In genomic region chr1:26353976-26354820, GRCh38 we compare ENCODE assay signal across 16 cellular contexts. TPM values are rescaled to one million over a fixed set of nuclear protein-coding genes. Genes with fewer than 3 reads are reported as not detected.
DNase-seq lines count a peak whose midpoint lies in the region; ATAC-seq and TF ChIP-seq lines count a peak whose summit lies in the region.
"Had no signal": no experiment of that assay in that cellular context is flagged by ENCODE, and none has a peak within 500 bp of the region (broad histone marks: within the 10 kb centered on the region; RNA-seq: fewer than 3 reads in every experiment).

Gene CRYBG2, minus strand, starts transcription at chr1:26354130. Its CDS starts 7,473 bp downstream, at chr1:26346657.

- H3K4me1 ChIP-seq in stomach: peaks cover 0 to 19% (median 0%) of the 10 kb centered on the region in 4 donors
- H3K4me1 ChIP-seq: psoas muscle had no signal

- peaks cover 0 to 56% (median 0%) of the 10 kb centered on the region in 3 donors for H3K27me3 ChIP-seq in stomach

- H3K9me3 ChIP-seq in stomach: no peaks in the 10 kb centered on the region
- H3K9me3 ChIP-seq: psoas muscle, SJCRH30 had no signal

- DNase-seq in HT-29 (ENCODE audit: low spot score) (peak; percentile 95), left kidney (ENCODE audit: low read depth, low spot score) (peak; percentile 71), stomach (peak; percentile 65), putamen (ENCODE audit: low spot score) (no peak), SKM-1 treated with dmso at 0.1 percent for 144 hours (lab: John Stamatoyannopoulos, UW; ENCODE audit: unreplicated experiment) (no peak)
- no peak for DNase-seq in activated T-cell treated with anti-CD3 and anti-CD28 coated beads, Interleukin-2, amount 50 U/mL, for 4 hours
- DNase-seq: activated T-cell treated with anti-CD3 and anti-CD28 coated beads, Interleukin-2, amount 50 U/mL, for 24 hours; anterior cingulate cortex; CD8-positive, alpha-beta memory T cell; MV-4-11; NCI-H226; psoas muscle; SJCRH30; stimulated activated CD4-positive, alpha-beta T cell treated with anti-CD3 and anti-CD28 coated beads, Interleukin-4, amount 100 ng/mL, for 4 hours had no signal

- TF ChIP-seq CTCF in VCaP (conservative IDR thresholded peaks at IDR 0.05) (no peak), stomach (IDR thresholded peaks at IDR 0.05) (no peak)

- H3K27me3 Mint-ChIP-seq in activated T-cell treated with anti-CD3 and anti-CD28 coated beads, Interleukin-2, amount 50 U/mL, for 4 hours (ENCODE audit: low read depth): no peaks in the 10 kb centered on the region
- H3K27me3 Mint-ChIP-seq: activated T-cell treated with anti-CD3 and anti-CD28 coated beads, Interleukin-2, amount 50 U/mL, for 24 hours had no signal

- intact Hi-C loops in stomach (cut with DNase I; ENCODE audit: low total_unique reads): no loop called here

- H3K4me3 ChIP-seq in stomach: no peak within 1 kb of the TSS
- H3K4me3 ChIP-seq: psoas muscle, SJCRH30 had no signal

- no peak for ATAC-seq in activated T-cell treated with anti-CD3 and anti-CD28 coated beads, Interleukin-2, amount 50 U/mL, for 4 hours

- H3K36me3 ChIP-seq in stomach: no peaks in the 10 kb centered on the region
- H3K36me3 ChIP-seq: SJCRH30 had no signal

- H3K4me1 Mint-ChIP-seq in activated T-cell treated with anti-CD3 and anti-CD28 coated beads, Interleukin-2, amount 50 U/mL, for 4 hours (ENCODE audit: low read depth): peaks cover 12% of the 10 kb centered on the region

- no peak for TF ChIP-seq POLR2A in stomach (IDR thresholded peaks at IDR 0.05)

- H3K36me3 Mint-ChIP-seq in activated T-cell treated with anti-CD3 and anti-CD28 coated beads, Interleukin-2, amount 50 U/mL, for 4 hours (ENCODE audit: insufficient read depth): no peaks in the 10 kb centered on the region

- no peaks in the 10 kb centered on the region for H3K9me3 Mint-ChIP-seq in activated T-cell treated with anti-CD3 and anti-CD28 coated beads, Interleukin-2, amount 50 U/mL, for 4 hours
- H3K9me3 Mint-ChIP-seq: activated T-cell treated with anti-CD3 and anti-CD28 coated beads, Interleukin-2, amount 50 U/mL, for 24 hours; CD8-positive, alpha-beta memory T cell had no signal

- peak within 1 kb of the TSS; percentile 53; the same call in 1 of the 2 replicates for H3K27ac ChIP-seq in VCaP
- H3K27ac ChIP-seq in stomach: no peak within 1 kb of the TSS
- H3K27ac ChIP-seq: psoas muscle, SJCRH30 had no signal

- no peak within 1 kb of the TSS for H3K4me3 Mint-ChIP-seq in activated T-cell treated with anti-CD3 and anti-CD28 coated beads, Interleukin-2, amount 50 U/mL, for 4 hours
- H3K4me3 Mint-ChIP-seq: activated T-cell treated with anti-CD3 and anti-CD28 coated beads, Interleukin-2, amount 50 U/mL, for 24 hours; CD8-positive, alpha-beta memory T cell had no signal

- TF ChIP-seq EP300 in stomach (IDR thresholded peaks at IDR 0.05): no peak

- 47 to 75% (median 58%) methylated on average over 4 to 21 of the region's 21 CpGs for WGBS in stomach, 5 donors

RNA-seq across cellular contexts. Expression of gene CRYBG2, which starts in this region (rescaled TPM):
- 32.7 and 49.4 TPM in 2 replicates for total RNA-seq in HT-29 (2014; rRNA removed; shearing (Covaris generic))
- 10 to 100 TPM in 1 of 5 donors, 1 to 10 TPM in 3, under 1 TPM in 1; 0.92 to 12.7 (median 2.3) TPM for total RNA-seq in stomach
- 10 to 100 TPM in 1 of 3 donors, 1 to 10 TPM in 1, under 1 TPM in 1; 0.15 to 66.8 (median 4.0) TPM for polyA plus RNA-seq in stomach
- total RNA-seq in activated T-cell treated with anti-CD3 and anti-CD28 coated beads, Interleukin-2, amount 50 U/mL, for 4 hours: under 1 TPM; 0.16 to 0.45 (median 0.30) TPM
- total RNA-seq: glomerular endothelial cell, SJCRH30 had no signal

Comparison
In these comparisons a context has a peak if more than half of its experiments do, and no peak if none do; other contexts are left out.
1. DNase-seq: peak in HT-29 (single experiment), left kidney (single experiment) and stomach (single experiment); none in activated T-cell treated with anti-CD3 and anti-CD28 coated beads, Interleukin-2, amount 50 U/mL, for 4 hours (single experiment), putamen (single experiment) and SKM-1 treated with dmso at 0.1 percent for 144 hours (single experiment).